Comparison of ENCODE assay signal across 8 cellular contexts in genomic region chr14:50875359-50876090, GRCh38. TPM values are rescaled to one million over a fixed set of nuclear protein-coding genes. Genes with fewer than 3 reads are reported as not detected.
DNase-seq lines count a peak whose midpoint lies in the region; ATAC-seq and TF ChIP-seq lines count a peak whose summit lies in the region.

No MANE protein-coding gene starts in this region.

- intact Hi-C loops in Right ventricle myocardium superior (cut with DNase I): no loop called here

- H3K36me3 Mint-ChIP-seq in progenitor cell of endocrine pancreas (ENCODE audit: insufficient read depth): no peaks in the 10 kb centered on the region

- H3K4me3 Mint-ChIP-seq in progenitor cell of endocrine pancreas (ENCODE audit: low read depth): no peak overlapping the region

- peak; percentile 63 for DNase-seq in activated gamma-delta T cell treated with Interleukin-2 at 50 U/mL for 16 hours
- no peak for DNase-seq in activated gamma-delta T cell (lab: John Stamatoyannopoulos, UW)
- DNase-seq in activated T-cell treated with anti-CD3 and anti-CD28 coated beads for 4 hours: peak; percentile 18
- DNase-seq in retina: peak; percentile 58
- no peak for DNase-seq in dermis blood vessel endothelial cell
- DNase-seq in progenitor cell of endocrine pancreas (ENCODE audit: low spot score, unreplicated experiment): no peak
- no peak for DNase-seq in Right ventricle myocardium superior

- peaks cover 76% of the 10 kb centered on the region for H3K27me3 Mint-ChIP-seq in progenitor cell of endocrine pancreas

- no peak overlapping the region for H3K27ac Mint-ChIP-seq in progenitor cell of endocrine pancreas

- ATAC-seq in HG03521 (IDR thresholded peaks at IDR 0.05; ENCODE audit: unreplicated experiment) (peak; percentile 86), Right ventricle myocardium superior (ENCODE audit: poor library complexity) (no peak)

- no peak for TF ChIP-seq CTCF in progenitor cell of endocrine pancreas (IDR thresholded peaks at IDR 0.05; ENCODE audit: unreplicated experiment)

- no peaks in the 10 kb centered on the region for H3K9me3 Mint-ChIP-seq in progenitor cell of endocrine pancreas (ENCODE audit: low read depth)

- peaks cover 9% of the 10 kb centered on the region for H3K4me1 Mint-ChIP-seq in progenitor cell of endocrine pancreas (ENCODE audit: low read depth)

RNA-seq across cellular contexts. Expression of gene ABHD12B, which starts 3.7 kb away (rescaled TPM):
- total RNA-seq in dermis blood vessel endothelial cell: not detected in 2 replicates
- total RNA-seq in progenitor cell of endocrine pancreas: not detected in 2 replicates
- not detected for total RNA-seq in Right ventricle myocardium superior

RNA-seq across cellular contexts. Expression of gene NIN, which starts 44.6 kb away (rescaled TPM):
- total RNA-seq in dermis blood vessel endothelial cell (45.6 and 49.1 TPM in 2 replicates), progenitor cell of endocrine pancreas (21.0 and 22.2 TPM in 2 replicates), Right ventricle myocardium superior (22.8 TPM)

Comparison
In these comparisons a context has a peak if more than half of its experiments do, and no peak if none do; other contexts are left out.
1. DNase-seq: peak in activated gamma-delta T cell treated with Interleukin-2 at 50 U/mL for 16 hours (single experiment), activated T-cell treated with anti-CD3 and anti-CD28 coated beads for 4 hours (single experiment) and retina (single experiment); none in activated gamma-delta T cell (single experiment), dermis blood vessel endothelial cell (single experiment), progenitor cell of endocrine pancreas (single experiment) and Right ventricle myocardium superior (single experiment).